7 cellular contexts compared by ENCODE assay signal in the genomic region with DNA sequence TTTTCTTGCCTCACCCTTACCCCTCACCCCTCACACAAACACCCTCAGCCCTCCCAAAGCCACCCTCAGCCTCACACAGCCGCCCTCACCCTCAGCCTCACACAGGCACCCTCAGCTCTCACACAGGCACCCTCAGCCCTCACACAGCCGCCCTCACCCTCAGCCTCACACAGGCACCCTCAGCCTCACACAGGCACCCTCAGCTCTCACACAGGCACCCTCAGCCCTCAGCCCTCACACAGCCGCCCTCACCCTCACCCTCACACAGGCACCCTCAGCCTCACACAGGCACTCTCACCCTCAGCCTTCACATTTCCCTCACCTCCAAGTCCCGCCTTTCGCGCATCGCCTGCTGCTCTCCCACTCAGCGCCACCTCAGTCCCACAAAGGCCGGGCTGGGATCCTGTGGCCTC. TPM values are rescaled to one million over a fixed set of nuclear protein-coding genes. Genes with fewer than 3 reads are reported as not detected.
DNase-seq lines count a peak whose midpoint lies in the region; ATAC-seq, FAIRE-seq and TF ChIP-seq lines count a peak whose summit lies in the region.
"Had no signal": no experiment of that assay in that cellular context is flagged by ENCODE, and none has a peak within 500 bp of the region (broad histone marks: within the 10 kb centered on the region; RNA-seq: fewer than 3 reads in every experiment).

No MANE protein-coding gene starts in this region.

- H3K79me2 ChIP-seq in GM23248 (ENCODE audit: insufficient read depth): peaks cover 55% of the 10 kb centered on the region

- no peaks in the 10 kb centered on the region for H3K9me2 ChIP-seq in GM23248 (ENCODE audit: insufficient read depth)

- no peak overlapping the region for H3K4me3 Mint-ChIP-seq in osteocyte (ENCODE audit: unreplicated experiment)
- H3K4me3 Mint-ChIP-seq: neural crest cell had no signal

- DNase-seq in GM23248 (no peak), bronchial epithelial cell (ENCODE audit: low read depth) (no peak), COLO668 (lab: John Stamatoyannopoulos, UW; ENCODE audit: unreplicated experiment) (no peak), osteocyte (ENCODE audit: extremely low spot score, unreplicated experiment) (no peak)

- H3K9me3 Mint-ChIP-seq in osteocyte (ENCODE audit: unreplicated experiment): no peaks in the 10 kb centered on the region
- H3K9me3 Mint-ChIP-seq: neural crest cell had no signal

- 0 out of 2 replicates have a peak, but pooled peaks cover 3% of the 10 kb centered on the region for H3K36me3 ChIP-seq in GM23248 (ENCODE audit: low read depth)
- peaks cover 4% of the 10 kb centered on the region for H3K36me3 ChIP-seq in bronchial epithelial cell (ENCODE audit: control insufficient read depth, insufficient read depth, low read length)
- peaks cover 4% of the 10 kb centered on the region for H3K36me3 ChIP-seq in neuron (ENCODE audit: insufficient read depth, low read length)

- no peaks in the 10 kb centered on the region for H3K9me3 ChIP-seq in GM23248 (ENCODE audit: low read depth)
- no peaks in the 10 kb centered on the region for H3K9me3 ChIP-seq in neuron (ENCODE audit: low read length)

- no peaks in the 10 kb centered on the region for H4K20me1 ChIP-seq in GM23248 (ENCODE audit: insufficient read depth)

- no peak overlapping the region for H3K27ac Mint-ChIP-seq in osteocyte (ENCODE audit: unreplicated experiment)

- H3K4me3 ChIP-seq in GM23248 (peak overlapping the region; percentile 99), bronchial epithelial cell (ENCODE audit: low read depth, low read length) (peak overlapping the region; percentile 74), neuron (ENCODE audit: low read length) (peak overlapping the region; percentile 55)

- in situ Hi-C loops in GM23248 (cut with MboI): no loop called here

- peak overlapping the region; percentile 87; the same call in 1 of the 2 replicates for H3K27ac ChIP-seq in GM23248

- H3K27me3 ChIP-seq in GM23248 (replicated peaks; ENCODE audit: insufficient read depth): no peaks in the 10 kb centered on the region
- H3K27me3 ChIP-seq in bronchial epithelial cell (ENCODE audit: control insufficient read depth, insufficient read depth, low read length): no peaks in the 10 kb centered on the region
- H3K27me3 ChIP-seq in neuron (ENCODE audit: insufficient read depth, low read length): no peaks in the 10 kb centered on the region

- H3K4me1 Mint-ChIP-seq in osteocyte (ENCODE audit: unreplicated experiment): no peaks in the 10 kb centered on the region

- ATAC-seq in HG03354 (IDR thresholded peaks at IDR 0.05; ENCODE audit: poor library complexity, severe bottlenecking, unreplicated experiment): no peak

- no peak for FAIRE-seq in bronchial epithelial cell (lab: Jason Lieb, UNC)

- H3F3A ChIP-seq in GM23248 (ENCODE audit: insufficient read depth): peaks cover 15% of the 10 kb centered on the region

- H3K4me1 ChIP-seq in GM23248 (ENCODE audit: insufficient read depth) (peaks cover 19% of the 10 kb centered on the region), neuron (ENCODE audit: insufficient read depth, low read length) (peaks cover 13% of the 10 kb centered on the region)

- peak overlapping the region; percentile 90 for H3K4me2 ChIP-seq in GM23248 (ENCODE audit: unreplicated experiment)

- WGBS in GM23248 (ENCODE audit: low coverage in 1 of 2, low lambda C conversion rate in 2 of 2, missing lambda C conversion rate in 2 of 2), 2 experiments: 2% methylated on average over 7 to 9 of the region's 9 CpGs

- H3K27me3 Mint-ChIP-seq in osteocyte (ENCODE audit: unreplicated experiment): no peaks in the 10 kb centered on the region

- no peaks in the 10 kb centered on the region for H3K36me3 Mint-ChIP-seq in osteocyte (ENCODE audit: unreplicated experiment)

- TF ChIP-seq CTCF in bronchial epithelial cell (IDR thresholded peaks at IDR 0.05; ENCODE audit: insufficient read depth, low read length, severe bottlenecking) (no peak), osteocyte (IDR thresholded peaks at IDR 0.05) (no peak)

- H2AFZ ChIP-seq in GM23248: peak overlapping the region; percentile 97
- H2AFZ ChIP-seq in neuron (ENCODE audit: low read depth, low read length): peak overlapping the region; percentile 33

- peak overlapping the region; percentile 93 for H3K9ac ChIP-seq in GM23248

RNA-seq across cellular contexts. Expression of gene ZSCAN22, which starts 0.3 kb away (rescaled TPM):
- 1.8 and 3.4 TPM in 2 replicates for total RNA-seq in GM23248 (2014; rRNA removed; shearing (Covaris generic))
- 1.5 and 2.1 TPM in 2 replicates for polyA plus RNA-seq in GM23248 (2016; fragmentation: Nextera tagmentation; extraction: Ambion mirVana)
- 1.8 and 2.2 TPM in 2 replicates for total RNA-seq in bronchial epithelial cell
- 3.7 and 4.1 TPM in 2 replicates for total RNA-seq in osteocyte

RNA-seq across cellular contexts. Expression of gene ERVK3-1, which starts 21.3 kb away (rescaled TPM):
- total RNA-seq in GM23248 (2014; rRNA removed; shearing (Covaris generic)): 33.7 and 35.0 TPM in 2 replicates
- 40.2 and 41.3 TPM in 2 replicates for polyA plus RNA-seq in GM23248 (2016; fragmentation: Nextera tagmentation; extraction: Ambion mirVana)
- 50.7 and 59.2 TPM in 2 replicates for total RNA-seq in bronchial epithelial cell
- 28.7 and 36.2 TPM in 2 replicates for total RNA-seq in osteocyte

RNA-seq across cellular contexts. Expression of gene A1BG, which starts 26.8 kb away (rescaled TPM):
- total RNA-seq in GM23248 (2014; rRNA removed; shearing (Covaris generic)): 22.0 and 63.7 TPM in 2 replicates
- 31.3 and 34.3 TPM in 2 replicates for polyA plus RNA-seq in GM23248 (2016; fragmentation: Nextera tagmentation; extraction: Ambion mirVana)
- total RNA-seq in bronchial epithelial cell: 2.1 and 4.7 TPM in 2 replicates
- total RNA-seq in osteocyte: 39.8 and 40.0 TPM in 2 replicates

RNA-seq across cellular contexts. Expression of gene ZNF497, which starts 36.0 kb away (rescaled TPM):
- 0.38 and 0.97 TPM in 2 replicates for total RNA-seq in GM23248 (2014; rRNA removed; shearing (Covaris generic))
- polyA plus RNA-seq in GM23248 (2016; fragmentation: Nextera tagmentation; extraction: Ambion mirVana): 0.65 and 0.72 TPM in 2 replicates
- total RNA-seq in bronchial epithelial cell (0.53 and 2.2 TPM in 2 replicates), osteocyte (1.4 and 2.7 TPM in 2 replicates)

RNA-seq across cellular contexts. Expression of gene ZNF8, which starts 47.8 kb away (rescaled TPM):
- total RNA-seq in GM23248 (2014; rRNA removed; shearing (Covaris generic)): 4.0 and 5.7 TPM in 2 replicates
- polyA plus RNA-seq in GM23248 (2016; fragmentation: Nextera tagmentation; extraction: Ambion mirVana): 1.1 and 1.2 TPM in 2 replicates
- total RNA-seq in bronchial epithelial cell (2.3 and 2.4 TPM in 2 replicates), osteocyte (10.7 and 10.9 TPM in 2 replicates)
